ENCODE assay signal across 19 cellular contexts in genomic region chr4:183441276-183441675, GRCh38. TPM values are rescaled to one million over a fixed set of nuclear protein-coding genes. Genes with fewer than 3 reads are reported as not detected.
DNase-seq lines count a peak whose midpoint lies in the region; ATAC-seq and TF ChIP-seq lines count a peak whose summit lies in the region.
"Had no signal": no experiment of that assay in that cellular context is flagged by ENCODE, and none has a peak within 500 bp of the region (broad histone marks: within the 10 kb centered on the region; RNA-seq: fewer than 3 reads in every experiment).

No MANE protein-coding gene starts in this region.

- no peak overlapping the region for H2BK120ac ChIP-seq in mesendoderm (ENCODE audit: low read depth, low read length)

- no peak overlapping the region for H4K8ac ChIP-seq in mesendoderm (ENCODE audit: low read depth, low read length)

- H3K27ac ChIP-seq in PC-3 (ENCODE audit: low read length) (peak overlapping the region; percentile 64), mesendoderm (ENCODE audit: low read depth, low read length) (no peak overlapping the region), smooth muscle cell (ENCODE audit: low read depth) (peak overlapping the region; percentile 6)

- no peak overlapping the region for H4K5ac ChIP-seq in mesendoderm (ENCODE audit: low read length)

- H3K4me3 ChIP-seq in Caco-2 (ENCODE audit: low read depth, low read length) (no peak overlapping the region), PC-3 (ENCODE audit: low read length) (no peak overlapping the region), mesendoderm (ENCODE audit: low read length) (no peak overlapping the region), smooth muscle cell (no peak overlapping the region)

- no peak overlapping the region for H3K18ac ChIP-seq in mesendoderm (ENCODE audit: low read length)

- H3K4me1 ChIP-seq in Caco-2 (peaks cover 61% of the 10 kb centered on the region), PC-3 (ENCODE audit: insufficient read depth, low read length) (peaks cover 52% of the 10 kb centered on the region), mesendoderm (ENCODE audit: control insufficient read depth, low read depth, low read length) (peaks cover 2% of the 10 kb centered on the region), smooth muscle cell (ENCODE audit: low read depth) (peaks cover 7% of the 10 kb centered on the region)

- no peak overlapping the region for H2BK5ac ChIP-seq in mesendoderm (ENCODE audit: low read length)

- H3K9ac ChIP-seq in PC-3 (ENCODE audit: low read length) (no peak overlapping the region), mesendoderm (ENCODE audit: low read length) (no peak overlapping the region), smooth muscle cell (ENCODE audit: low read depth) (no peak overlapping the region)

- peak overlapping the region; percentile 46 for H3K4me3 Mint-ChIP-seq in Caco-2 (ENCODE audit: unreplicated experiment)
- H3K4me3 Mint-ChIP-seq: CD4-positive, alpha-beta memory T cell had no signal

- CTCF ChIA-PET in Caco-2 (lab: Charles Lee) (no interaction called here), PC-3 (lab: Charles Lee) (no interaction called here)

- H2BK15ac ChIP-seq in mesendoderm (replicated peaks; ENCODE audit: low read depth) = no peak overlapping the region

- peaks cover 24% of the 10 kb centered on the region for H3K4me1 Mint-ChIP-seq in Caco-2 (ENCODE audit: low read depth, unreplicated experiment)

- no peaks in the 10 kb centered on the region for H3K27me3 Mint-ChIP-seq in Caco-2 (ENCODE audit: insufficient read depth, unreplicated experiment)
- H3K27me3 Mint-ChIP-seq: CD4-positive, alpha-beta memory T cell had no signal

- TF ChIP-seq CTCF in Caco-2 (IDR thresholded peaks at IDR 0.05; ENCODE audit: insufficient read depth in 1 of 2, low read depth in 1 of 2, low read length in 1 of 2, severe bottlenecking in 1 of 2, unreplicated experiment in 1 of 2) (no peak), PC-3 (conservative IDR thresholded peaks at IDR 0.05; ENCODE audit: low read depth, low read length) (no peak), smooth muscle cell (IDR thresholded peaks at IDR 0.05; ENCODE audit: borderline replicate concordance, insufficient read depth, poor library complexity, severe bottlenecking) (no peak)

- H4K20me1 ChIP-seq in PC-3 (ENCODE audit: low read length) = peaks cover 12% of the 10 kb centered on the region
- H4K20me1 ChIP-seq in smooth muscle cell (ENCODE audit: low read depth) = peaks cover 17% of the 10 kb centered on the region

- no peak overlapping the region for H3K56ac ChIP-seq in mesendoderm (ENCODE audit: low read length)

- H3K27me3 ChIP-seq in Caco-2 (replicated peaks; ENCODE audit: control insufficient read depth, insufficient read depth, low read length) = no peaks in the 10 kb centered on the region
- H3K27me3 ChIP-seq in PC-3 (ENCODE audit: low read length) = no peaks in the 10 kb centered on the region
- no peaks in the 10 kb centered on the region for H3K27me3 ChIP-seq in mesendoderm (ENCODE audit: insufficient read depth, low read length, poor library complexity)
- no peaks in the 10 kb centered on the region for H3K27me3 ChIP-seq in smooth muscle cell (ENCODE audit: low read depth)

- H3K27ac Mint-ChIP-seq in Caco-2 (ENCODE audit: unreplicated experiment) = peak overlapping the region; percentile 85

- peaks cover 1% of the 10 kb centered on the region for H3K79me1 ChIP-seq in mesendoderm (ENCODE audit: low read length)

- H3K9me3 ChIP-seq in Caco-2 (no peaks in the 10 kb centered on the region), PC-3 (ENCODE audit: low read length) (no peaks in the 10 kb centered on the region), smooth muscle cell (replicated peaks; ENCODE audit: low read depth) (no peaks in the 10 kb centered on the region)

- H3K4me2 ChIP-seq in PC-3 (ENCODE audit: low read length) (peak overlapping the region; percentile 25), mesendoderm (ENCODE audit: low read length) (no peak overlapping the region), smooth muscle cell (no peak overlapping the region)

- no peak overlapping the region for H2AK5ac ChIP-seq in mesendoderm (ENCODE audit: low read length)

- POLR2A ChIA-PET in Caco-2 (lab: Charles Lee) = no interaction called here
- POLR2A ChIA-PET in PC-3 (lab: Charles Lee; ENCODE audit: unreplicated experiment) = no interaction called here

- H2AFZ ChIP-seq in PC-3 (ENCODE audit: low read length) = no peak overlapping the region
- no peak overlapping the region for H2AFZ ChIP-seq in smooth muscle cell (ENCODE audit: low read depth)

- H3K36me3 ChIP-seq in Caco-2 (ENCODE audit: control insufficient read depth, insufficient read depth, low read length) (no peaks in the 10 kb centered on the region), PC-3 (ENCODE audit: low read depth, low read length) (peaks cover 7% of the 10 kb centered on the region), mesendoderm (ENCODE audit: control insufficient read depth, insufficient read depth, low read length) (no peaks in the 10 kb centered on the region), smooth muscle cell (ENCODE audit: low read depth) (peaks cover 2% of the 10 kb centered on the region)

- H3F3A ChIP-seq in PC-3 (ENCODE audit: low read length, unreplicated experiment) (peaks cover 3% of the 10 kb centered on the region), smooth muscle cell (ENCODE audit: low read depth) (peaks cover 5% of the 10 kb centered on the region)

- WGBS in mesendoderm (ENCODE audit: extremely low coverage, insufficient coverage, low lambda C conversion rate) = no CpG with 5 or more reads among the region's 1 CpG
- 4% methylated on average over 1 of the region's 1 CpG for WGBS in smooth muscle cell (ENCODE audit: low lambda C conversion rate)

- peaks cover 41% of the 10 kb centered on the region for H3K36me3 Mint-ChIP-seq in Caco-2 (ENCODE audit: insufficient read depth, unreplicated experiment)

- BruUV-seq in Caco-2 (replicated peaks; lab: Mats Ljungman, UMichigan) (no TSS peak), PC-3 (replicated peaks; lab: Mats Ljungman, UMichigan) (no TSS peak)

- intact Hi-C loops in Caco-2 (cut with micrococcal nuclease; ENCODE audit: unreplicated experiment) (loop anchor here (10.0 kb wide), 1 partner anchor 346 kb away; the partner anchor contains the start of gene WWC2), PC-3 (cut with micrococcal nuclease) (no loop called here)

- no peak overlapping the region for H3K23ac ChIP-seq in mesendoderm (ENCODE audit: low read length)

- H3K4ac ChIP-seq in mesendoderm (ENCODE audit: low read depth, low read length) = no peak overlapping the region

- peak; percentile 76 to 79 for DNase-seq in Caco-2
- peak; percentile 58 for DNase-seq in PC-3
- DNase-seq in mesendoderm = peak; percentile 24
- DNase-seq in smooth muscle cell (lab: John Stamatoyannopoulos, UW; ENCODE audit: unreplicated experiment) = no peak
- DNase-seq in superior temporal gyrus (ENCODE audit: extremely low spot score) = no peak
- DNase-seq in hepatic stellate cell (ENCODE audit: low spot score) = no peak
- no peak for DNase-seq in GF-D8 (lab: John Stamatoyannopoulos, UW)
- DNase-seq: AML-193; CD4-positive, alpha-beta memory T cell; DMS 273 treated with DMSO at 0.1 percent for 48 hours; EL; HCEC 1CT; IMR-90; Kasumi-1; NCI-H1417; NCI-H2081; NCI-H226; NCI-H526 treated with DMSO at 0.1 percent for 48 hours had no signal

- H3K79me2 ChIP-seq in PC-3 (ENCODE audit: low read length) (peaks cover 28% of the 10 kb centered on the region), mesendoderm (ENCODE audit: control insufficient read depth, insufficient read depth, low read length) (peaks cover 10% of the 10 kb centered on the region), smooth muscle cell (ENCODE audit: low read depth) (peaks cover 14% of the 10 kb centered on the region)

- no peaks in the 10 kb centered on the region for H3K9me2 ChIP-seq in PC-3 (replicated peaks; ENCODE audit: low read length)

- ATAC-seq in PC-3 (no peak), GM19035 (IDR thresholded peaks at IDR 0.05; ENCODE audit: unreplicated experiment) (no peak)

- no peaks in the 10 kb centered on the region for H3K9me3 Mint-ChIP-seq in Caco-2 (ENCODE audit: unreplicated experiment)
- H3K9me3 Mint-ChIP-seq: CD4-positive, alpha-beta memory T cell had no signal

RNA-seq across cellular contexts. Expression of gene CDKN2AIP, which starts 3.2 kb away (rescaled TPM):
- total RNA-seq in Caco-2 (2022) (13.9 and 17.5 TPM in 2 replicates), PC-3 (2014; rRNA removed) (21.2 and 31.5 TPM in 2 replicates), smooth muscle cell (27.2 and 32.1 TPM in 2 replicates)
- polyA plus RNA-seq in mesendoderm (2013, experiment 1 of 2) = 12.5 TPM
- 12.1 TPM for polyA plus RNA-seq in mesendoderm (2013, experiment 2 of 2)
- 12.4 and 13.0 TPM in 2 replicates for polyA plus RNA-seq in smooth muscle cell

Comparison
In these comparisons a context has a peak if more than half of its experiments do, and no peak if none do; other contexts are left out.
1. DNase-seq: peak in Caco-2 (2 of 2), PC-3 (single experiment) and mesendoderm (single experiment); none in smooth muscle cell (single experiment), superior temporal gyrus (single experiment), hepatic stellate cell (single experiment) and GF-D8 (single experiment).